In the genomic region with DNA sequence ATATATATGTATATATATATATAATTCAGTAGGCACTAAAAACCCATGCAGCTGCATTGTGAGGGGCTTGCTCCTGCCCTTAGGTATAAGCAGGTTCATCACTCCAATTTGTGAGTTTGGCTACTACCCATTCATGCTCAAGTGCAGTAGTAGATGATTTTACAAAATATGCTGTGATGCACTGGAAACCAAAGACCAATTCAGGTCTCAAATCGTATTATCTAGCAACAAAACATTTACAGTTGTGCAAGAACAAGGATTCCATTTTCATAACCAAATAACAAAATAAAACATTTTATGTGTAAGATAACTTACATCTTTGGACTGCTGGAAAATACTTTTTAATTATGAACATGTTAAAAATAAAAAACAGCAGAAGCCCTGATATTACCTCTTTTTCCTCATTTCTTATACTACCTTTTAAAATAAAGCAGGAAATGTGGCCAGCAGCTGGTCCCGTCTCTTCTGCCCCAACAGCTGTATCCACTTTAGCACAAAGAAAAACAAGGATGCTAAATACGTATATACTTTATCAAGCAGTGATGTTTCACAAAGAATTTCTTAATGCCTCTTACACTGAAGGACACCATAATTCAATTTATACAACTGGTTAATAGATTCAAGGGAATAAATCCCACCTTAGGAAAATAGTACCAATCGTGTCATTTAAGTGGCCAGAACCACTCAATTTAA, we compare ENCODE assay signal across 7 cellular contexts. TPM values are rescaled to one million over a fixed set of nuclear protein-coding genes. Genes with fewer than 3 reads are reported as not detected.
DNase-seq lines count a peak whose midpoint lies in the region; ATAC-seq and TF ChIP-seq lines count a peak whose summit lies in the region.

No MANE protein-coding gene starts in this region.

- H3K27me3 Mint-ChIP-seq in T-helper 17 cell: no peaks in the 10 kb centered on the region

- no TSS peak for BruUV-seq in HCT116 (replicated peaks; lab: Mats Ljungman, UMichigan)

- WGBS in smooth muscle cell (ENCODE audit: low lambda C conversion rate): 28% methylated on average over 4 of the region's 4 CpGs

- peaks cover 34% of the 10 kb centered on the region for H3K4me1 Mint-ChIP-seq in T-helper 17 cell

- peaks cover 78% of the 10 kb centered on the region for H3K79me2 ChIP-seq in HCT116 (ENCODE audit: insufficient read depth, low read length)
- peaks cover 70% of the 10 kb centered on the region for H3K79me2 ChIP-seq in smooth muscle cell (ENCODE audit: low read depth)

- H3K36me3 ChIP-seq in HCT116 (ENCODE audit: control insufficient read depth in 1 of 2, insufficient read depth in 2 of 2, low read length in 2 of 2) (peaks cover 37 to 43% of the 10 kb centered on the region in 2 experiments), smooth muscle cell (ENCODE audit: low read depth) (peaks cover 9% of the 10 kb centered on the region)

- TF ChIP-seq CTCF in HCT116 (IDR thresholded peaks at IDR 0.05 in 2 of 3, conservative IDR thresholded peaks at IDR 0.05 in 1 of 3; ENCODE audit: borderline replicate concordance in 1 of 3, insufficient read depth in 1 of 3, low read depth in 2 of 3, low read length in 2 of 3): no peak
- no peak for TF ChIP-seq CTCF in foreskin fibroblast (IDR thresholded peaks at IDR 0.05; ENCODE audit: low read depth, low read length)
- no peak for TF ChIP-seq CTCF in smooth muscle cell (IDR thresholded peaks at IDR 0.05; ENCODE audit: borderline replicate concordance, insufficient read depth, poor library complexity, severe bottlenecking)

- peak overlapping the region; percentile 100 for H3K27ac Mint-ChIP-seq in T-helper 17 cell

- peak overlapping the region; percentile 88; the same call in 1 of the 2 replicates for H3K4me2 ChIP-seq in HCT116 (ENCODE audit: low read length)
- H3K4me2 ChIP-seq in smooth muscle cell: peak overlapping the region; percentile 97

- intact Hi-C loops in HCT116 (cut with micrococcal nuclease): no loop called here

- H2AFZ ChIP-seq in HCT116 (ENCODE audit: low read depth, low read length, poor library complexity, severe bottlenecking): no peak overlapping the region
- H2AFZ ChIP-seq in smooth muscle cell (ENCODE audit: low read depth): no peak overlapping the region

- H3K9ac ChIP-seq in HCT116 (ENCODE audit: low read length): no peak overlapping the region
- peak overlapping the region; percentile 97 for H3K9ac ChIP-seq in smooth muscle cell (ENCODE audit: low read depth)

- H3K27me3 ChIP-seq in HCT116 (ENCODE audit: insufficient read depth, low read length): no peaks in the 10 kb centered on the region
- H3K27me3 ChIP-seq in smooth muscle cell (ENCODE audit: low read depth): no peaks in the 10 kb centered on the region

- POLR2A ChIA-PET in HCT116 (lab: Charles Lee): no interaction called here

- ATAC-seq in HCT116 (no peak), T-helper 17 cell (no peak), GM18505 (IDR thresholded peaks at IDR 0.05; ENCODE audit: unreplicated experiment) (no peak), HG02973 (IDR thresholded peaks at IDR 0.05; ENCODE audit: unreplicated experiment) (no peak), HG03342 (IDR thresholded peaks at IDR 0.05; ENCODE audit: unreplicated experiment) (no peak)

- no peak for TF ChIP-seq RAD21 in HCT116 (IDR thresholded peaks at IDR 0.05; ENCODE audit: low read depth)

- H3K4me3 Mint-ChIP-seq in T-helper 17 cell: peak overlapping the region; percentile 56

- H3K9me3 ChIP-seq in HCT116 (ENCODE audit: control insufficient read depth in 1 of 2, insufficient read depth in 1 of 2, low read depth in 1 of 2, low read length in 2 of 2): no peaks in the 10 kb centered on the region
- no peaks in the 10 kb centered on the region for H3K9me3 ChIP-seq in T-helper 17 cell (ENCODE audit: control insufficient read depth, low read length, poor library complexity, severe bottlenecking)
- H3K9me3 ChIP-seq in smooth muscle cell (replicated peaks; ENCODE audit: low read depth): no peaks in the 10 kb centered on the region

- H3K4me3 ChIP-seq in HCT116 (replicated peaks in 1 of 2; ENCODE audit: low read depth in 1 of 2, low read length in 2 of 2): no peak overlapping the region
- H3K4me3 ChIP-seq in foreskin fibroblast (ENCODE audit: low read depth in 1 of 2, low read length in 2 of 2): peak overlapping the region; percentile 83 to 88
- H3K4me3 ChIP-seq in smooth muscle cell: peak overlapping the region; percentile 94

- TF ChIP-seq POLR2A in HCT116 (IDR thresholded peaks at IDR 0.05; ENCODE audit: borderline replicate concordance, extremely low read depth, insufficient read depth, insufficient read length) (no peak), GM18505 (IDR thresholded peaks at IDR 0.05; ENCODE audit: borderline replicate concordance, extremely low read depth, insufficient read depth, insufficient read length) (no peak)

- peaks cover 17% of the 10 kb centered on the region for H3F3A ChIP-seq in smooth muscle cell (ENCODE audit: low read depth)

- H3K4me1 ChIP-seq in HCT116 (ENCODE audit: control insufficient read depth in 1 of 2, insufficient read depth in 2 of 2, low read length in 2 of 2) (peaks cover 6 to 23% of the 10 kb centered on the region in 2 experiments; a peak in 3 of 4 replicates), smooth muscle cell (ENCODE audit: low read depth) (peaks cover 50% of the 10 kb centered on the region)

- no peak for DNase-seq in HCT116 (ENCODE audit: low read depth, low spot score)
- no peak for DNase-seq in T-helper 17 cell
- DNase-seq in foreskin fibroblast: peak; percentile 13 to 58
- no peak for DNase-seq in smooth muscle cell (lab: John Stamatoyannopoulos, UW; ENCODE audit: unreplicated experiment)

- H4K20me1 ChIP-seq in HCT116 (ENCODE audit: insufficient read depth) (peaks cover 61% of the 10 kb centered on the region), smooth muscle cell (ENCODE audit: low read depth) (peaks cover 73% of the 10 kb centered on the region)

- peaks cover 3% of the 10 kb centered on the region for H3K36me3 Mint-ChIP-seq in T-helper 17 cell (ENCODE audit: low read depth)

- H3K27ac ChIP-seq in HCT116 (ENCODE audit: low read depth, low read length) (no peak overlapping the region), smooth muscle cell (ENCODE audit: low read depth) (peak overlapping the region; percentile 13)

- CTCF ChIA-PET in HCT116 (lab: Charles Lee): no interaction called here

- RAD21 ChIA-PET in HCT116 (lab: Charles Lee; ENCODE audit: low non-redundant PET in 1 of 2, low total read pairs in 2 of 2, uncharacterized antibody in 2 of 2, unreplicated experiment in 2 of 2): no interaction called here

- no peaks in the 10 kb centered on the region for H3K9me2 ChIP-seq in HCT116 (ENCODE audit: insufficient read depth)

TF ChIP-seq in HCT116, 20 proteins besides CTCF, POLR2A, EP300 and RAD21:
- TF ChIP-seq EZH2phosphoT487 (IDR thresholded peaks at IDR 0.05; ENCODE audit: borderline replicate concordance): no peak

RNA-seq across cellular contexts. Expression of a gene that starts 2.8 kb away (rescaled TPM):
- 40.2 TPM for total RNA-seq in HCT116 (2021; ENCODE audit: unreplicated experiment)
- 19.2 and 20.6 TPM in 2 replicates for polyA plus RNA-seq in HCT116 (2012)
- total RNA-seq in T-helper 17 cell: 10 to 100 TPM; 46.6 to 50.5 TPM
- 33.9 and 44.3 TPM in 2 replicates for total RNA-seq in smooth muscle cell
- polyA plus RNA-seq in smooth muscle cell: 25.1 and 31.1 TPM in 2 replicates

RNA-seq across cellular contexts. Expression of a gene that starts 14.4 kb away (rescaled TPM):
- 24.1 TPM for total RNA-seq in HCT116 (2021; ENCODE audit: unreplicated experiment)
- 16.9 and 20.0 TPM in 2 replicates for polyA plus RNA-seq in HCT116 (2012)
- 10 to 100 TPM; 19.6 to 21.1 TPM for total RNA-seq in T-helper 17 cell
- 43.6 and 69.1 TPM in 2 replicates for total RNA-seq in smooth muscle cell
- polyA plus RNA-seq in smooth muscle cell: 53.4 and 62.6 TPM in 2 replicates

RNA-seq across cellular contexts. Expression of a gene that starts 23.9 kb away (rescaled TPM):
- 0.22 TPM for total RNA-seq in HCT116 (2021; ENCODE audit: unreplicated experiment)
- polyA plus RNA-seq in HCT116 (2012): 0.05 TPM in 1 of 2 replicates, not detected in the other
- total RNA-seq in T-helper 17 cell: under 1 TPM; 0.27 to 0.47 TPM
- 0.13 TPM in 1 of 2 replicates, not detected in the other for total RNA-seq in smooth muscle cell
- polyA plus RNA-seq in smooth muscle cell: not detected in 2 replicates

RNA-seq across cellular contexts. Expression of a gene that starts 33.7 kb away (rescaled TPM):
- total RNA-seq in HCT116 (2021; ENCODE audit: unreplicated experiment): 49.0 TPM
- polyA plus RNA-seq in HCT116 (2012): 16.2 and 24.2 TPM in 2 replicates
- total RNA-seq in T-helper 17 cell: 10 to 100 TPM; 24.5 to 25.4 TPM
- total RNA-seq in smooth muscle cell: 76.8 and 89.3 TPM in 2 replicates
- polyA plus RNA-seq in smooth muscle cell: 49.7 and 53.0 TPM in 2 replicates

RNA-seq across cellular contexts. Expression of a gene that starts 35.0 kb away (rescaled TPM):
- 2.4 TPM for total RNA-seq in HCT116 (2021; ENCODE audit: unreplicated experiment)
- polyA plus RNA-seq in HCT116 (2012): 0.39 and 0.47 TPM in 2 replicates
- total RNA-seq in T-helper 17 cell: 1 to 10 TPM; 1.0 to 2.2 TPM
- 1.1 and 5.8 TPM in 2 replicates for total RNA-seq in smooth muscle cell
- polyA plus RNA-seq in smooth muscle cell: 0.74 and 2.0 TPM in 2 replicates

Comparison
In these comparisons a context has a peak if more than half of its experiments do, and no peak if none do; other contexts are left out.
1. DNase-seq: peak in foreskin fibroblast (2 of 2); none in HCT116 (single experiment), T-helper 17 cell (0 of 3) and smooth muscle cell (single experiment).
2. H3K4me3 ChIP-seq: peak in foreskin fibroblast (2 of 2) and smooth muscle cell (single experiment); none in HCT116 (0 of 2).